In genomic region chr11:64726211-64726641, GRCh38 we compare ENCODE assay signal across 25 cellular contexts. TPM values are rescaled to one million over a fixed set of nuclear protein-coding genes. Genes with fewer than 3 reads are reported as not detected.
DNase-seq lines count a peak whose midpoint lies in the region; ATAC-seq and TF ChIP-seq lines count a peak whose summit lies in the region.
"Had no signal": no experiment of that assay in that cellular context is flagged by ENCODE, and none has a peak within 500 bp of the region (broad histone marks: within the 10 kb centered on the region; RNA-seq: fewer than 3 reads in every experiment).

No MANE protein-coding gene starts in this region.

- H2BK5ac ChIP-seq in mesendoderm (ENCODE audit: low read length), result no peak overlapping the region

- H3K27ac ChIP-seq in mesendoderm (ENCODE audit: low read depth, low read length) (no peak overlapping the region), smooth muscle cell (ENCODE audit: low read depth) (no peak overlapping the region)
- H3K27ac ChIP-seq: breast epithelium, colonic mucosa, testis had no signal

- WGBS in mesendoderm (ENCODE audit: extremely low coverage, insufficient coverage, low lambda C conversion rate), result no CpG with 5 or more reads among the region's 9 CpGs
- WGBS in smooth muscle cell (ENCODE audit: low lambda C conversion rate), result 32% methylated on average over 6 of the region's 9 CpGs

- no peaks in the 10 kb centered on the region for H3K36me3 ChIP-seq in H7 (replicated peaks; ENCODE audit: control insufficient read depth, insufficient read depth, low read length)
- no peaks in the 10 kb centered on the region for H3K36me3 ChIP-seq in mesendoderm (ENCODE audit: control insufficient read depth, insufficient read depth, low read length)
- no peaks in the 10 kb centered on the region for H3K36me3 ChIP-seq in smooth muscle cell (ENCODE audit: low read depth)
- H3K36me3 ChIP-seq: breast epithelium, colonic mucosa had no signal

- H3K79me2 ChIP-seq in mesendoderm (ENCODE audit: control insufficient read depth, insufficient read depth, low read length), result no peaks in the 10 kb centered on the region
- H3K79me2 ChIP-seq in smooth muscle cell (ENCODE audit: low read depth), result no peaks in the 10 kb centered on the region

- no peak overlapping the region for H4K8ac ChIP-seq in mesendoderm (ENCODE audit: low read depth, low read length)

- peaks cover 4% of the 10 kb centered on the region for H3K4me1 ChIP-seq in mesendoderm (ENCODE audit: control insufficient read depth, low read depth, low read length)
- H3K4me1 ChIP-seq in smooth muscle cell (ENCODE audit: low read depth), result no peaks in the 10 kb centered on the region
- H3K4me1 ChIP-seq: breast epithelium, colonic mucosa had no signal

- TF ChIP-seq CTCF in smooth muscle cell (IDR thresholded peaks at IDR 0.05; ENCODE audit: borderline replicate concordance, insufficient read depth, poor library complexity, severe bottlenecking), result no peak

- ATAC-seq in GM21723 (IDR thresholded peaks at IDR 0.05; ENCODE audit: unreplicated experiment) (no peak), GM21515 (IDR thresholded peaks at IDR 0.05; ENCODE audit: unreplicated experiment) (no peak)
- ATAC-seq: activated CD8-positive, alpha-beta T cell treated with anti-CD3 and anti-CD28 coated beads for 36 hours; left cardiac atrium; stimulated activated naive B cell treated with anti-CD40 and anti-IgM and Interleukin-4, amounts not matched to agents 10 μg/mL and 1 μg/mL and 100 μg/mL, for 72 hours had no signal

- H4K5ac ChIP-seq in mesendoderm (ENCODE audit: low read length), result peak overlapping the region; percentile 75

- H3K79me1 ChIP-seq in mesendoderm (ENCODE audit: low read length), result no peaks in the 10 kb centered on the region

- no peak overlapping the region for H3K4ac ChIP-seq in mesendoderm (ENCODE audit: low read depth, low read length)

- H3K4me3 ChIP-seq in H7 (ENCODE audit: insufficient read depth, low read depth, low read length) (no peak overlapping the region), mesendoderm (ENCODE audit: low read length) (no peak overlapping the region), smooth muscle cell (no peak overlapping the region)
- H3K4me3 ChIP-seq: breast epithelium, colonic mucosa, testis had no signal

- no peak overlapping the region for H2BK15ac ChIP-seq in mesendoderm (replicated peaks; ENCODE audit: low read depth)

- H3K56ac ChIP-seq in mesendoderm (ENCODE audit: low read length), result peak overlapping the region; percentile 54

- H3K9ac ChIP-seq in mesendoderm (ENCODE audit: low read length), result peak overlapping the region; percentile 25
- H3K9ac ChIP-seq in smooth muscle cell (ENCODE audit: low read depth), result no peak overlapping the region

- no peak overlapping the region for H2BK120ac ChIP-seq in mesendoderm (ENCODE audit: low read depth, low read length)

- peak overlapping the region; percentile 54 for H2AFZ ChIP-seq in smooth muscle cell (ENCODE audit: low read depth)

- H3K4me2 ChIP-seq in mesendoderm (ENCODE audit: low read length) (no peak overlapping the region), smooth muscle cell (no peak overlapping the region)

- H3K23ac ChIP-seq in mesendoderm (ENCODE audit: low read length), result no peak overlapping the region

- no peak overlapping the region for H2AK5ac ChIP-seq in mesendoderm (ENCODE audit: low read length)

- peaks cover 16% of the 10 kb centered on the region for H3K27me3 ChIP-seq in H7 (ENCODE audit: control insufficient read depth, insufficient read depth, low read length)
- H3K27me3 ChIP-seq in mesendoderm (ENCODE audit: insufficient read depth, low read length, poor library complexity), result peaks cover 6% of the 10 kb centered on the region
- peaks cover 14% of the 10 kb centered on the region for H3K27me3 ChIP-seq in smooth muscle cell (ENCODE audit: low read depth)
- H3K27me3 ChIP-seq: colonic mucosa, testis had no signal

- no peaks in the 10 kb centered on the region for H4K20me1 ChIP-seq in smooth muscle cell (ENCODE audit: low read depth)

- H3F3A ChIP-seq in smooth muscle cell (ENCODE audit: low read depth), result no peaks in the 10 kb centered on the region

- no peak overlapping the region for H3K18ac ChIP-seq in mesendoderm (ENCODE audit: low read length)

- H3K9me3 ChIP-seq in smooth muscle cell (replicated peaks; ENCODE audit: low read depth), result no peaks in the 10 kb centered on the region
- H3K9me3 ChIP-seq: breast epithelium, colonic mucosa, testis had no signal

- DNase-seq in H7 (peak; percentile 77), SK-N-DZ (ENCODE audit: low spot score) (peak; percentile 58), mesendoderm (peak; percentile 45), smooth muscle cell (lab: John Stamatoyannopoulos, UW; ENCODE audit: unreplicated experiment) (no peak)
- no peak for DNase-seq in activated naive CD4-positive, alpha-beta T cell treated with Interleukin-2 at 50 U/mL for 16 hours
- DNase-seq: activated CD4-positive, CD25-positive, alpha-beta regulatory T cell; activated CD8-positive, alpha-beta T cell treated with anti-CD3 and anti-CD28 coated beads for 36 hours; activated gamma-delta T cell treated with Interleukin-2 at 50 U/mL for 16 hours; activated T-cell treated with anti-CD3 and anti-CD28 coated beads, Interleukin-2, amount 50 U/mL, for 1 hour; colonic mucosa; DND-41; GOT3; left cardiac atrium; naive B cell; NCI-H1417 treated with DMSO at 0.1 percent for 48 hours; NCI-H2107; NCI-H510A treated with DMSO at 0.1 percent for 48 hours; RPMI8226; stimulated activated CD4-positive, alpha-beta T cell treated with anti-CD3 and anti-CD28 coated beads, Interleukin-2, amount 100 ng/mL, for 48 hours; stimulated activated naive B cell treated with anti-CD40 and anti-IgM and Interleukin-4, amounts not matched to agents 10 μg/mL and 1 μg/mL and 100 μg/mL, for 72 hours; testis had no signal

RNA-seq across cellular contexts. Expression of gene NRXN2, which starts 3.2 kb away (rescaled TPM):
- total RNA-seq in H7 (2014; rRNA removed; shearing (Covaris generic)), result 0.85 and 1.9 TPM in 2 replicates
- 19.4 and 25.3 TPM in 2 replicates for polyA plus RNA-seq in SK-N-DZ (2014; cell fraction: cytosol; rRNA removed)
- polyA plus RNA-seq in SK-N-DZ (2014; cell fraction: nucleus; rRNA removed), result 14.1 and 25.9 TPM in 2 replicates
- polyA plus RNA-seq in mesendoderm (2013, experiment 1 of 2), result 0.39 TPM
- polyA plus RNA-seq in mesendoderm (2013, experiment 2 of 2), result 0.74 TPM
- total RNA-seq in smooth muscle cell, result 0.13 and 1.4 TPM in 2 replicates
- 1.7 and 2.6 TPM in 2 replicates for polyA plus RNA-seq in smooth muscle cell
- total RNA-seq: M059J had no signal

RNA-seq across cellular contexts. Expression of gene RASGRP2, which starts 17.7 kb away (rescaled TPM):
- total RNA-seq in H7 (2014; rRNA removed; shearing (Covaris generic)), result 9.2 and 12.3 TPM in 2 replicates
- polyA plus RNA-seq in SK-N-DZ (2014; cell fraction: cytosol; rRNA removed), result 10.4 and 13.9 TPM in 2 replicates
- polyA plus RNA-seq in SK-N-DZ (2014; cell fraction: nucleus; rRNA removed), result 55.3 and 58.4 TPM in 2 replicates
- polyA plus RNA-seq in mesendoderm (2013, experiment 1 of 2), result 1.0 TPM
- 1.3 TPM for polyA plus RNA-seq in mesendoderm (2013, experiment 2 of 2)
- total RNA-seq in smooth muscle cell, result 0.40 and 2.9 TPM in 2 replicates
- 0.78 and 3.6 TPM in 2 replicates for polyA plus RNA-seq in smooth muscle cell

RNA-seq across cellular contexts. Expression of gene PYGM, which starts 33.5 kb away (rescaled TPM):
- total RNA-seq in H7 (2014; rRNA removed; shearing (Covaris generic)), result 2.9 and 6.4 TPM in 2 replicates
- polyA plus RNA-seq in SK-N-DZ (2014; cell fraction: cytosol; rRNA removed), result 9.8 and 11.6 TPM in 2 replicates
- 7.5 and 9.4 TPM in 2 replicates for polyA plus RNA-seq in SK-N-DZ (2014; cell fraction: nucleus; rRNA removed)
- polyA plus RNA-seq in mesendoderm (2013, experiment 1 of 2), result 0.62 TPM
- 0.69 TPM for polyA plus RNA-seq in mesendoderm (2013, experiment 2 of 2)
- total RNA-seq in smooth muscle cell, result 0.58 and 2.2 TPM in 2 replicates
- 1.1 and 2.0 TPM in 2 replicates for polyA plus RNA-seq in smooth muscle cell

RNA-seq across cellular contexts. Expression of gene SF1, which starts 52.1 kb away (rescaled TPM):
- 66.5 and 80.0 TPM in 2 replicates for total RNA-seq in H7 (2014; rRNA removed; shearing (Covaris generic))
- 143 and 178 TPM in 2 replicates for polyA plus RNA-seq in SK-N-DZ (2014; cell fraction: cytosol; rRNA removed)
- 181 and 258 TPM in 2 replicates for polyA plus RNA-seq in SK-N-DZ (2014; cell fraction: nucleus; rRNA removed)
- polyA plus RNA-seq in mesendoderm (2013, experiment 1 of 2), result 268 TPM
- 265 TPM for polyA plus RNA-seq in mesendoderm (2013, experiment 2 of 2)
- total RNA-seq in smooth muscle cell, result 78.8 and 115 TPM in 2 replicates
- polyA plus RNA-seq in smooth muscle cell, result 84.2 and 101 TPM in 2 replicates

Comparison
In these comparisons a context has a peak if more than half of its experiments do, and no peak if none do; other contexts are left out.
1. DNase-seq: peak in H7 (single experiment), SK-N-DZ (single experiment) and mesendoderm (single experiment); none in smooth muscle cell (single experiment) and activated naive CD4-positive, alpha-beta T cell treated with Interleukin-2 at 50 U/mL for 16 hours (single experiment).